In the genomic region with DNA sequence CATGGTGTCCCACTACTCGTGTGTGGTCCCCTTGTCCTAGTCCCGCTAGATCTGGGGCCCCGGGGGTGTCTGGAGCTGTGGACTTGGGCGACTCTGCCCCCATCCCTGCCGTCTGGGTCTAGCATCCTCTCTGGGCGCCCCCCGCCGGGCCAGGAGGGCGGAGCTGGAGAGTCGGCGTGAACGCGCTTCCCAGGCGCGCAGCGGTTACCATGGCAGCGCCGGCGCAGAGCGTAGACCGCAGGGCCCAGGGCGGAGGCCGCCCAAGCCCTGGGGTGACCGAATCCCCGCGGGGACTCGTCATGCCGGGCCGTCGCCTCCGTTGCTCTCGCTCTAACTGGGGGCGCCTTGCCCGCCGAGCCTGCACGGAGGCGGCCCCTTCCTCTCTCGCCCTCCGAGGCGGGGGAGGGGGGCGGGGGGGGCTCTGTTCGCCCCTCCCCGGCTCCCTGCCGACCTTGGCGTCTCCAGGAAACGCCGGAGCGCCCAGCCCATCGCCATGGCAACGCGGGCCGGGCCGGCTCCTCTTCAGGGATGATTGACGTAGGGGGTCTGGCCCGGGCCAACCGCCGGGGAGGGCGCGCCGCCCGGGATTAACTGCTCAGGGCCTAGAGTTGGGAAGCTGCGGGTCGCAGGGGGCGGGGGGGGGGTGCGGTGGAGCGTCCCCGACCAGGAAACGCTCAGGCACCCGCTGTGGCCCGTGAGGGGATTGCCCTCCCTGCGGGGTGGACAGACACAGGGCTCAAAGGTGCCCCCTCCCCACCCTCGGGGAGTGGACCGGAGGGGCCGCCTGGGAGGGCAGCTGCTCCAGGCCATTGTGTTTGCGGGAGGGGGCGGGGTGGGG, we compare ENCODE assay signal across 9 cellular contexts. TPM values are rescaled to one million over a fixed set of nuclear protein-coding genes. Genes with fewer than 3 reads are reported as not detected.
DNase-seq lines count a peak whose midpoint lies in the region; ATAC-seq, FAIRE-seq and TF ChIP-seq lines count a peak whose summit lies in the region.
"Had no signal": no experiment of that assay in that cellular context is flagged by ENCODE, and none has a peak within 500 bp of the region (broad histone marks: within the 10 kb centered on the region; RNA-seq: fewer than 3 reads in every experiment).

No MANE protein-coding gene starts in this region.

- H3K4me3 ChIP-seq in mucosa of stomach (ENCODE audit: low read length): no peak overlapping the region

- no peaks in the 10 kb centered on the region for H3K27me3 ChIP-seq in mucosa of stomach (ENCODE audit: control insufficient read depth, insufficient read depth, low read length)

- no peaks in the 10 kb centered on the region for H3K9me3 ChIP-seq in mucosa of stomach (ENCODE audit: control insufficient read depth, low read length)

- FAIRE-seq in GM12891 (lab: Jason Lieb, UNC): peak; percentile 99
- FAIRE-seq: islet of Langerhans had no signal

- peak overlapping the region; percentile 34 for H3K9ac ChIP-seq in mucosa of stomach (ENCODE audit: low read length)

- no peak for TF ChIP-seq POLR2A in GM12891 (IDR thresholded peaks at IDR 0.05; ENCODE audit: low read depth, low read length)
- no peak for TF ChIP-seq POLR2A in erythroblast (IDR thresholded peaks at IDR 0.05; ENCODE audit: low read length)

- peaks cover 30% of the 10 kb centered on the region for H3K4me1 ChIP-seq in mucosa of stomach (ENCODE audit: control insufficient read depth, insufficient read depth, low read length)

- DNase-seq in GM12891 (ENCODE audit: insufficient read length, low spot score) (peak; percentile 97), NCI-H510A treated with DMSO at 0.1 percent for 48 hours (lab: John Stamatoyannopoulos, UW) (peak; percentile 88), activated T-cell treated with anti-CD3 and anti-CD28 coated beads for 1 hour (ENCODE audit: low read depth) (peak; percentile 74), erythroblast (lab: John Stamatoyannopoulos, UW) (peak; percentile 89 to 93), NOMO-1 treated with DMSO at 0.1 percent for 48 hours (lab: John Stamatoyannopoulos, UW; ENCODE audit: unreplicated experiment) (no peak)
- peak; percentile 88 for DNase-seq in stimulated activated naive CD8-positive, alpha-beta T cell treated with anti-CD3 and anti-CD28 coated beads, Interleukin-15, Interleukin-2, amounts not matched to agents 100 U/mL and 50 U/mL, for 24 hours

- peak; percentile 48 for ATAC-seq in HG02970 (IDR thresholded peaks at IDR 0.05; ENCODE audit: low FRiP score, unreplicated experiment)
- ATAC-seq in stimulated activated naive CD8-positive, alpha-beta T cell treated with anti-CD3 and anti-CD28 coated beads, Interleukin-15, Interleukin-2, amounts not matched to agents 100 U/mL and 50 U/mL, for 24 hours: peak; percentile 79

- no peaks in the 10 kb centered on the region for H3K36me3 ChIP-seq in mucosa of stomach (ENCODE audit: control insufficient read depth, insufficient read depth, low read length)

TF ChIP-seq in GM12891, 5 proteins besides CTCF, POLR2A, EP300 and RAD21:
- TF ChIP-seq POU2F2 (IDR thresholded peaks at IDR 0.05; ENCODE audit: low read depth, low read length): no peak

RNA-seq across cellular contexts. Expression of gene ISYNA1, which starts 8.9 kb away (rescaled TPM):
- polyA plus RNA-seq in GM12891 (2012; ENCODE audit: low read depth, missing spikeins): 14.3 TPM

RNA-seq across cellular contexts. Expression of gene SSBP4, which starts 9.9 kb away (rescaled TPM):
- polyA plus RNA-seq in GM12891 (2012; ENCODE audit: low read depth, missing spikeins): 60.3 TPM

RNA-seq across cellular contexts. Expression of gene LRRC25, which starts 31.6 kb away (rescaled TPM):
- polyA plus RNA-seq in GM12891 (2012; ENCODE audit: low read depth, missing spikeins): 2.0 TPM

RNA-seq across cellular contexts. Expression of gene GDF15, which starts 43.1 kb away (rescaled TPM):
- polyA plus RNA-seq in GM12891 (2012; ENCODE audit: low read depth, missing spikeins): 4.9 TPM
